ENCODE assay signal across 12 cellular contexts in genomic region chr2:98188351-98189046, GRCh38.
DNase-seq lines count a peak whose midpoint lies in the region; ATAC-seq, FAIRE-seq and TF ChIP-seq lines count a peak whose summit lies in the region.
"Had no signal": no experiment of that assay in that cellular context is flagged by ENCODE, and none has a peak within 500 bp of the region (broad histone marks: within the 10 kb centered on the region; RNA-seq: fewer than 3 reads in every experiment).

No MANE protein-coding gene starts in this region.

- H3K9me2 ChIP-seq in HCT116 (ENCODE audit: insufficient read depth), result no peaks in the 10 kb centered on the region

- H3K9ac ChIP-seq in HCT116 (ENCODE audit: low read length), result no peak overlapping the region
- no peak overlapping the region for H3K9ac ChIP-seq in keratinocyte (ENCODE audit: control insufficient read depth, extremely low read depth, insufficient read depth, low read length)

- dilution Hi-C loops in keratinocyte (cut with MboI; ENCODE audit: extremely low pct_ligation_motif_present, low sequenced_read_pairs), result no loop called here

- RAD21 ChIA-PET in HCT116 (lab: Charles Lee; ENCODE audit: low non-redundant PET in 1 of 2, low total read pairs in 2 of 2, uncharacterized antibody in 2 of 2, unreplicated experiment in 2 of 2), result no interaction called here

- H3K27me3 ChIP-seq in HCT116 (ENCODE audit: insufficient read depth, low read length) (no peaks in the 10 kb centered on the region), RWPE2 (ENCODE audit: insufficient read depth, poor library complexity, severe bottlenecking) (no peaks in the 10 kb centered on the region), keratinocyte (ENCODE audit: control insufficient read depth, extremely low read depth, insufficient read depth, low read length) (no peaks in the 10 kb centered on the region)

- POLR2A ChIA-PET in HCT116 (lab: Charles Lee), result no interaction called here

- CTCF ChIA-PET in HCT116 (lab: Charles Lee), result interaction anchor here (1.9 kb wide), 1 partner anchor 489 kb away, joined by 6 read pairs; no protein-coding TSS in a partner anchor

- H3K4me2 ChIP-seq in HCT116 (ENCODE audit: low read length), result peak overlapping the region; percentile 24
- no peak overlapping the region for H3K4me2 ChIP-seq in keratinocyte (ENCODE audit: control insufficient read depth, extremely low read depth, insufficient read depth, low read depth, low read length)

- no peaks in the 10 kb centered on the region for H3K79me2 ChIP-seq in HCT116 (ENCODE audit: insufficient read depth, low read length)
- H3K79me2 ChIP-seq in keratinocyte (ENCODE audit: control insufficient read depth, insufficient read depth, low read length), result no peaks in the 10 kb centered on the region

- FAIRE-seq in keratinocyte (lab: Jason Lieb, UNC), result peak; percentile 95

- H3K9me3 ChIP-seq in HCT116 (ENCODE audit: control insufficient read depth in 1 of 2, insufficient read depth in 1 of 2, low read depth in 1 of 2, low read length in 2 of 2) (no peaks in the 10 kb centered on the region), RWPE2 (ENCODE audit: severe bottlenecking) (no peaks in the 10 kb centered on the region), keratinocyte (ENCODE audit: control insufficient read depth, low read depth, low read length) (no peaks in the 10 kb centered on the region)

- peak; percentile 80 for ATAC-seq in HCT116
- peak; percentile 95 for ATAC-seq in RWPE2 (ENCODE audit: low read depth)
- ATAC-seq: Right ventricle myocardium inferior had no signal

- TF ChIP-seq POLR2A in HCT116 (IDR thresholded peaks at IDR 0.05; ENCODE audit: borderline replicate concordance, extremely low read depth, insufficient read depth, insufficient read length), result no peak

- no peaks in the 10 kb centered on the region for H4K20me1 ChIP-seq in HCT116 (ENCODE audit: insufficient read depth)
- no peaks in the 10 kb centered on the region for H4K20me1 ChIP-seq in keratinocyte (ENCODE audit: control insufficient read depth, extremely low read depth, insufficient read depth, low read length)

- H3K27ac ChIP-seq in C4-2B (no peak overlapping the region), HCT116 (ENCODE audit: low read depth, low read length) (no peak overlapping the region), RWPE2 (ENCODE audit: poor library complexity, severe bottlenecking) (no peak overlapping the region), keratinocyte (ENCODE audit: control insufficient read depth, insufficient read depth, low read length) (no peak overlapping the region)

- TF ChIP-seq CTCF in C4-2B (conservative IDR thresholded peaks at IDR 0.05) (peak; percentile 10), HCT116 (IDR thresholded peaks at IDR 0.05 in 2 of 3, conservative IDR thresholded peaks at IDR 0.05 in 1 of 3; ENCODE audit: borderline replicate concordance in 1 of 3, insufficient read depth in 1 of 3, low read depth in 2 of 3, low read length in 2 of 3) (peak in 2 of 3 experiments; percentile 11 to 25; a peak in 1 of 6 replicates), RWPE2 (IDR thresholded peaks at IDR 0.05; ENCODE audit: poor library complexity, severe bottlenecking) (peak; percentile 46), keratinocyte (optimal IDR thresholded peaks at IDR 0.05 in 1 of 3, IDR thresholded peaks at IDR 0.05 in 1 of 3, conservative IDR thresholded peaks at IDR 0.05 in 1 of 3; ENCODE audit: extremely low read depth in 1 of 3, insufficient read depth in 2 of 3, low read length in 3 of 3) (peak in 2 of 3 experiments; percentile 42 to 53)

- TF ChIP-seq RAD21 in HCT116 (IDR thresholded peaks at IDR 0.05; ENCODE audit: low read depth), result peak; percentile 47

- H3K36me3 ChIP-seq in HCT116 (ENCODE audit: control insufficient read depth in 1 of 2, insufficient read depth in 2 of 2, low read length in 2 of 2) (no peaks in the 10 kb centered on the region), RWPE2 (ENCODE audit: low read depth) (no peaks in the 10 kb centered on the region), keratinocyte (ENCODE audit: control insufficient read depth in 2 of 2, extremely low read depth in 1 of 2, insufficient read depth in 2 of 2, low read length in 2 of 2) (no peaks in the 10 kb centered on the region)

- H3K4me1 ChIP-seq in HCT116 (ENCODE audit: control insufficient read depth in 1 of 2, insufficient read depth in 2 of 2, low read length in 2 of 2), result peaks cover 4 to 11% of the 10 kb centered on the region in 2 experiments; a peak in 3 of 4 replicates
- H3K4me1 ChIP-seq in RWPE2 (ENCODE audit: insufficient read depth, poor library complexity, severe bottlenecking), result peaks cover 3% of the 10 kb centered on the region
- peaks cover 6% of the 10 kb centered on the region for H3K4me1 ChIP-seq in keratinocyte (ENCODE audit: control insufficient read depth, extremely low read depth, insufficient read depth, low read length)

- H3K4me3 ChIP-seq in HCT116 (replicated peaks in 1 of 2; ENCODE audit: low read depth in 1 of 2, low read length in 2 of 2) (no peak overlapping the region), RWPE2 (ENCODE audit: severe bottlenecking) (no peak overlapping the region), keratinocyte (ENCODE audit: control insufficient read depth in 2 of 3, extremely low read depth in 1 of 3, insufficient read depth in 2 of 3, low read depth in 1 of 3, low read length in 3 of 3) (no peak overlapping the region)

- intact Hi-C loops in HCT116 (cut with micrococcal nuclease), result no loop called here

- BruUV-seq in HCT116 (replicated peaks; lab: Mats Ljungman, UMichigan), result no TSS peak

- peak overlapping the region; percentile 57 for H2AFZ ChIP-seq in HCT116 (ENCODE audit: low read depth, low read length, poor library complexity, severe bottlenecking)
- H2AFZ ChIP-seq in keratinocyte (ENCODE audit: control insufficient read depth, low read length), result no peak overlapping the region

- DNase-seq in HCT116 (ENCODE audit: low read depth, low spot score) (peak; percentile 6), RWPE2 (ENCODE audit: low spot score) (no peak), keratinocyte (ENCODE audit: low read depth, low spot score) (peak; percentile 64), NCI-H1048 (lab: John Stamatoyannopoulos, UW) (no peak), KG1 (lab: John Stamatoyannopoulos, UW) (no peak), T-helper 9 cell (no peak)
- DNase-seq in stimulated activated CD4-positive, alpha-beta T cell treated with anti-CD3 and anti-CD28 coated beads, Interleukin-4, amount 100 ng/mL, for 4 hours, result no peak
- DNase-seq: GDM1, immature natural killer cell, Kasumi-1 had no signal

- H3K9me1 ChIP-seq in keratinocyte (ENCODE audit: control insufficient read depth, extremely low read depth, insufficient read depth, low read length), result no peaks in the 10 kb centered on the region

TF ChIP-seq in HCT116, 20 proteins besides CTCF, POLR2A, EP300 and RAD21:
- TF ChIP-seq TCF7L2 (IDR thresholded peaks at IDR 0.05; ENCODE audit: borderline replicate concordance, extremely low read depth, insufficient read depth, insufficient read length), result no peak
- no peak for TF ChIP-seq POLR2AphosphoS5 (IDR thresholded peaks at IDR 0.05; ENCODE audit: low read depth, low read length)
- TF ChIP-seq SRF (IDR thresholded peaks at IDR 0.05; ENCODE audit: low read depth), result no peak
- no peak for TF ChIP-seq MAX (IDR thresholded peaks at IDR 0.05)
- TF ChIP-seq ZFX (IDR thresholded peaks at IDR 0.05), result no peak
- TF ChIP-seq FOSL1 (IDR thresholded peaks at IDR 0.05; ENCODE audit: low read depth), result no peak

Comparison
In these comparisons a context has a peak if more than half of its experiments do, and no peak if none do; other contexts are left out.
1. DNase-seq: peak in HCT116 (single experiment) and keratinocyte (single experiment); none in RWPE2 (single experiment), NCI-H1048 (single experiment), KG1 (single experiment), stimulated activated CD4-positive, alpha-beta T cell treated with anti-CD3 and anti-CD28 coated beads, Interleukin-4, amount 100 ng/mL, for 4 hours (0 of 2) and T-helper 9 cell (single experiment).
2. Peak in every context shown above with its lines, with median percentiles within 50 percentile points of each other: CTCF ChIP-seq.